Comparison of ENCODE assay signal across 17 cellular contexts in the genomic region with DNA sequence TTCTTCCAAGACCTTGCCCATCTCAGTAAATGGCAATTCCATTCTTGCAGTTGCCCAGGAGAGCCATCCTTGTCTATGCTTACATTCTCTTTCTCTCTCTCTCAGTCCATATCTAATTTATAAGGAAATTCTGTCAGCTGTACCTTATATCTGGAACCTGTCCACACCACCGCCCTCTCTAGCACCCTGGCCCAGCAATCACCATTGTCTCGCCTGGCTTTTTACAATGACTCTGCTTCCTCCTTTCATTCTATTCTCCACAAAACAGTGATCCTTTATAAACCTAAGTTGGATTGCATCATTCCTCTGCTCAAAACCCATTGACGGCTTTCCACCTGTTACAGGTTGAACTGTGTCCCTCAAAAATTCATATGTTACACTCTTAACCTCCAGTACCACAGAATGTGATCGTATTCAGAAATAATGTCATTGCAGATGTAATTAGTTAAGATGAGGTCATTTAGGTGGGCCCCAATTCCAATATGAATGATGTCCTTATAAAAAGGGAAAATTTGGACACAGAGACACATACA. TPM values are rescaled to one million over a fixed set of nuclear protein-coding genes. Genes with fewer than 3 reads are reported as not detected.
DNase-seq lines count a peak whose midpoint lies in the region; ATAC-seq and TF ChIP-seq lines count a peak whose summit lies in the region.
"Had no signal": no experiment of that assay in that cellular context is flagged by ENCODE, and none has a peak within 500 bp of the region (broad histone marks: within the 10 kb centered on the region; RNA-seq: fewer than 3 reads in every experiment).

No MANE protein-coding gene starts in this region.

- TF ChIP-seq CTCF in HEK293 (tag by site-specific recombination; IDR thresholded peaks at IDR 0.05): no peak
- TF ChIP-seq CTCF in esophagus squamous epithelium (IDR thresholded peaks at IDR 0.05): no peak

- TF ChIP-seq EP300 in Ishikawa (IDR thresholded peaks at IDR 0.05; ENCODE audit: borderline replicate concordance): no peak

- CTCF ChIA-PET in HEK293 (lab: Yijun Ruan, JAX): no interaction called here

- WGBS in esophagus squamous epithelium, 2 donors: 80 to 97% methylated on average over 4 of the region's 4 CpGs

- H3K9me3 ChIP-seq in HEK293 (ENCODE audit: control insufficient read depth, insufficient read depth, low read depth, low read length) (no peaks in the 10 kb centered on the region), esophagus squamous epithelium (no peaks in the 10 kb centered on the region)
- H3K9me3 ChIP-seq: Caco-2, HAP-1 had no signal

- H3K4me3 ChIP-seq in HEK293 (ENCODE audit: low read depth, low read length) (no peak overlapping the region), esophagus squamous epithelium (no peak overlapping the region)
- H3K4me3 ChIP-seq: GM23248, HAP-1 had no signal

- ATAC-seq in esophagus mucosa (peak; percentile 56), left lobe of liver (no peak), GM21619 (IDR thresholded peaks at IDR 0.05; ENCODE audit: unreplicated experiment) (no peak)

- DNase-seq in esophagus squamous epithelium (lab: John Stamatoyannopoulos, UW) (no peak), left lobe of liver (ENCODE audit: low spot score) (no peak)
- DNase-seq: ACHN; Caco-2; CD4-positive, alpha-beta T cell; DMS153; DMS79; GDM1; GM23248; KBM-7 had no signal

- POLR2A ChIA-PET in HEK293 (lab: Yijun Ruan, JAX): no interaction called here

- no peaks in the 10 kb centered on the region for H3K27me3 ChIP-seq in esophagus squamous epithelium

- H3K36me3 ChIP-seq in HEK293 (ENCODE audit: control insufficient read depth in 2 of 2, insufficient read depth in 1 of 2, low read length in 2 of 2) (no peaks in the 10 kb centered on the region), esophagus squamous epithelium (no peaks in the 10 kb centered on the region)
- H3K36me3 ChIP-seq: HAP-1 had no signal

- TF ChIP-seq RAD21 in Ishikawa (IDR thresholded peaks at IDR 0.05; ENCODE audit: low read depth): no peak

- H3K27ac ChIP-seq in HEK293 (ENCODE audit: extremely low read depth, low read depth, low read length): no peak overlapping the region
- H3K27ac ChIP-seq in temporal lobe (ENCODE audit: low read depth, low read length): peak overlapping the region; percentile 27
- no peak overlapping the region for H3K27ac ChIP-seq in esophagus squamous epithelium
- H3K27ac ChIP-seq: C4-2B, GM23248 had no signal

- no peak for TF ChIP-seq POLR2A in esophagus squamous epithelium (IDR thresholded peaks at IDR 0.05)

- intact Hi-C loops in esophagus squamous epithelium (cut with DNase I): no loop called here

- H3K4me1 ChIP-seq in HEK293 (ENCODE audit: control insufficient read depth, insufficient read depth, low read length) (peaks cover 22% of the 10 kb centered on the region), esophagus squamous epithelium (peaks cover 0 to 33% (median 4%) of the 10 kb centered on the region in 3 donors)

TF ChIP-seq in HEK293, 187 proteins besides CTCF, POLR2A, EP300 and RAD21 (continues in another document):
- peak; percentile 33; the same call in 1 of the 2 replicates for TF ChIP-seq ZFP69B (tag by site-specific recombination; IDR thresholded peaks at IDR 0.05)
- peak; percentile 60 for TF ChIP-seq SCRT2 (tag by site-specific recombination; IDR thresholded peaks at IDR 0.05)
- TF ChIP-seq GLIS1 (tag by site-specific recombination; IDR thresholded peaks at IDR 0.05): no peak
- peak; percentile 69; the same call in 1 of the 2 replicates for TF ChIP-seq ZNF692 (tag by site-specific recombination; IDR thresholded peaks at IDR 0.05)

TF ChIP-seq in Ishikawa, 13 proteins besides CTCF, POLR2A, EP300 and RAD21:
- TF ChIP-seq EGR1 (IDR thresholded peaks at IDR 0.05) (no peak), CEBPB (IDR thresholded peaks at IDR 0.05) (0 out of 2 replicates have a peak, but pooled peaks have one; percentile 52), NFIC (IDR thresholded peaks at IDR 0.05) (no peak)

RNA-seq across cellular contexts. Expression of gene APBB2, which starts 31.3 kb away (rescaled TPM):
- total RNA-seq in esophagus mucosa: 13.3 TPM
- total RNA-seq in temporal lobe: 81.4 TPM
- total RNA-seq in esophagus squamous epithelium: 10 to 100 TPM; 12.2 to 29.2 (median 20.1) TPM
- total RNA-seq in left lobe of liver: 26.2 TPM
